ENCODE assay signal across 11 cellular contexts in the genomic region with DNA sequence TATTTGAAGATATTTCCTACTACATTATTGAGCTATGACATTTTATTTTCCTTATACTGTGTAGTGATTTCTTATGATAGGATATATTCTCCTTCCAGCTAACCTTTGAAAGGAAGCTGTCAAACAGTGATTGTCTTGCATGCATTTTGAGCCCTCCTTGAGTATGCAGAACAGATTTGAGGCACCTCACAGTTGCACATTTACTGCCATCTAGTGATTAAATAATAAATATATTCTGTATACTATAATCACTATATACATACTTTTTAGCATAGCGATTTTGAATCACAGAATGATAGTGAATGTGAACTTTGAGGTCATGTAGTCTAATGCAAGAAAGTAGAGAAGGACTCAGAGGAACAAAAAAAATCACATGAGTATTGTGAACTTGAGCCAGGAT.
A peak's percentile ranks its signal among the peaks of the same experiment; 100 is the strongest.
DNase-seq lines count a peak whose midpoint lies in the region; ATAC-seq and TF ChIP-seq lines count a peak whose summit lies in the region.
"Had no signal": no experiment of that assay in that cellular context is flagged by ENCODE, and none has a peak within 500 bp of the region (broad histone marks: within the 10 kb centered on the region; RNA-seq: fewer than 3 reads in every experiment).

No MANE protein-coding gene starts in this region.

- H3K36me3 ChIP-seq in SJCRH30 (no peaks in the 10 kb centered on the region), WERI-Rb-1 (no peaks in the 10 kb centered on the region)
- H3K36me3 ChIP-seq: neural progenitor cell had no signal

- no peak for ATAC-seq in HG03571 (IDR thresholded peaks at IDR 0.05; ENCODE audit: unreplicated experiment)

- TF ChIP-seq CTCF in WERI-Rb-1 (IDR thresholded peaks at IDR 0.05; ENCODE audit: low read depth, low read length): no peak

- peak; percentile 18 for DNase-seq in COLO829 (ENCODE audit: low spot score)
- DNase-seq in NCI-H1092 (lab: John Stamatoyannopoulos, UW): peak; percentile 3
- DNase-seq in SJCRH30: peak; percentile 7 to 59
- peak; percentile 11 for DNase-seq in iris pigment epithelial cell (ENCODE audit: low read depth)
- no peak for DNase-seq in stimulated activated CD4-positive, alpha-beta T cell treated with anti-CD3 and anti-CD28 coated beads, Interleukin-2, amount 100 ng/mL, for 24 hours
- DNase-seq in WERI-Rb-1: no peak
- no peak for DNase-seq in stimulated activated CD4-positive, alpha-beta T cell treated with anti-CD3 and anti-CD28 coated beads, Interleukin-4, amount 100 ng/mL, for 1 hour
- DNase-seq: activated T-cell treated with anti-CD3 and anti-CD28 coated beads, Interleukin-2, amount 50 U/mL, for 1 hour; DMS153 had no signal

- H3K4me3 ChIP-seq in SJCRH30 (no peak overlapping the region), WERI-Rb-1 (ENCODE audit: low read depth, low read length) (no peak overlapping the region)
- H3K4me3 ChIP-seq: neural progenitor cell had no signal

- H3K27me3 ChIP-seq in SJCRH30 (no peaks in the 10 kb centered on the region), WERI-Rb-1 (ENCODE audit: insufficient read depth, low read depth, severe bottlenecking) (no peaks in the 10 kb centered on the region)
- H3K27me3 ChIP-seq: neural progenitor cell had no signal

- H3K4me1 ChIP-seq in SJCRH30: peaks cover 12% of the 10 kb centered on the region
- H3K4me1 ChIP-seq: neural progenitor cell had no signal

- no peaks in the 10 kb centered on the region; the same call in 1 of the 2 replicates for H3K9me3 ChIP-seq in SJCRH30 (replicated peaks)
- H3K9me3 ChIP-seq in WERI-Rb-1 (ENCODE audit: severe bottlenecking): no peaks in the 10 kb centered on the region

- H3K27ac ChIP-seq in SJCRH30 (no peak overlapping the region; the same call in 1 of the 2 replicates), WERI-Rb-1 (no peak overlapping the region)
- H3K27ac ChIP-seq: neural progenitor cell had no signal

Comparison
In these comparisons a context has a peak if more than half of its experiments do, and no peak if none do; other contexts are left out.
1. DNase-seq: peak in COLO829 (single experiment), NCI-H1092 (single experiment), SJCRH30 (2 of 2) and iris pigment epithelial cell (single experiment); none in stimulated activated CD4-positive, alpha-beta T cell treated with anti-CD3 and anti-CD28 coated beads, Interleukin-2, amount 100 ng/mL, for 24 hours (0 of 2), WERI-Rb-1 (single experiment) and stimulated activated CD4-positive, alpha-beta T cell treated with anti-CD3 and anti-CD28 coated beads, Interleukin-4, amount 100 ng/mL, for 1 hour (single experiment).